10 cellular contexts compared by ENCODE assay signal in the genomic region with DNA sequence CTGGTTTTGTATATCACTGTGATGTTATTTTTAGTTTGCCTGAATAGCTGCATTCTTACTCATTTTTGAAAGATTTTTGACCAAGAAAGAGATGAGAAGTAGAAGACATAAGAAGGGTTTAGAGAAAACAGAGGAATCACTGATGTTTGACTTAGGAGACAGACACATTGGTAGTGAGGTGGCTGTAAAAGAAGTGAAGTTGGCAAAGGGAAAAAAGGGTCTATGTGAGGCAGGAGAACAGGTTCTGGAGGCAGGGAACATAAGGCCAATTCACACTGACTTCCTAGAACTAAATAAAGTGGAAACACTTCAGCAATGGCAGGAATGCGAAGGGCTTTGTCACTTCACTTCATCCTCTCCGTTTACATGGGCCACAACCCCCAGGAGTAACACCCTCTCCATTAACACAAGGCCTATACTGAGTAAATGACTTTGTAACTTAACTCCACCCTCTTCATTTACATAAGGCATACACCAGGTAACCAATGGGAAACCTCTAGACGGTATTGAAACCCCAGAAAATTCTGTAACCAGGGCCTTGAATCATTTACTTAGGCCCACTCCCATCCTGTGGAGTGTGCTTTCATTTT. TPM values are rescaled to one million over a fixed set of nuclear protein-coding genes. Genes with fewer than 3 reads are reported as not detected.
DNase-seq lines count a peak whose midpoint lies in the region; ATAC-seq, FAIRE-seq and TF ChIP-seq lines count a peak whose summit lies in the region.
"Had no signal": no experiment of that assay in that cellular context is flagged by ENCODE, and none has a peak within 500 bp of the region (broad histone marks: within the 10 kb centered on the region; RNA-seq: fewer than 3 reads in every experiment).

No MANE protein-coding gene starts in this region.

- H4K20me1 ChIP-seq in GM12878 (ENCODE audit: control insufficient read depth, insufficient read depth) = no peaks in the 10 kb centered on the region

- no peak overlapping the region for H3K4me3 ChIP-seq in cardiac muscle cell
- peak overlapping the region; percentile 43; the same call in 1 of the 2 replicates for H3K4me3 ChIP-seq in GM12878

- peak in 1 of 2 donors; percentile 72 for DNase-seq in cardiac muscle cell (ENCODE audit: low read depth in 1 of 2, low spot score in 1 of 2)
- no peak for DNase-seq in Right ventricle myocardium superior
- DNase-seq in GM12878 (ENCODE audit: low read depth, low spot score) = no peak
- no peak for DNase-seq in amygdala (lab: John Stamatoyannopoulos, UW)
- DNase-seq in epidermal melanocyte (ENCODE audit: insufficient read length, low spot score) = no peak
- no peak for DNase-seq in GM10266 (ENCODE audit: extremely low spot score)
- DNase-seq in activated CD8-positive, alpha-beta memory T cell treated with anti-CD3 and anti-CD28 coated beads, Interleukin-2, amount 50 U/mL, for 48 hours = no peak

- no peak for TF ChIP-seq RAD21 in GM12878 (IDR thresholded peaks at IDR 0.05; ENCODE audit: insufficient read depth, low read depth, low read length)

- H3K36me3 ChIP-seq in cardiac muscle cell = no peaks in the 10 kb centered on the region
- H3K36me3 ChIP-seq in GM12878 (ENCODE audit: control insufficient read depth in 2 of 2, insufficient read depth in 2 of 2, low read length in 1 of 2) = peaks cover 6 to 33% of the 10 kb centered on the region in 2 experiments; a peak in 3 of 4 replicates

- SMC1A ChIA-PET in GM12878 (lab: Charles Lee; ENCODE audit: uncharacterized antibody, unreplicated experiment) = interaction anchor here (0.6 to 16.9 kb wide), 8 partner anchors 16 to 512 kb away, joined by 3 to 288 read pairs (median 10); partner anchors contain the start of gene CTSC

- peak overlapping the region; percentile 64 for H3K4me2 ChIP-seq in GM12878 (ENCODE audit: control insufficient read depth, insufficient read depth)

- in situ Hi-C loops in GM12878 (cut with MboI) = no loop called here

- intact Hi-C loops in Right ventricle myocardium superior (cut with DNase I) = no loop called here
- intact Hi-C loops in GM12878 (cut with micrococcal nuclease; ENCODE audit: unreplicated experiment) = loop anchor here (1.0 to 10.0 kb wide), 5 partner anchors 36 to 514 kb away; partner anchors contain the start of genes CTSC and RAB38

- WGBS in GM12878 (ENCODE audit: insufficient coverage, insufficient replicate concordance, low lambda C conversion rate, missing lambda C conversion rate) = 50% methylated on average over 3 of the region's 3 CpGs

- BruUV-seq in GM12878 (replicated peaks; lab: Mats Ljungman, UMichigan) = TSS peak; percentile 15

- CTCF ChIA-PET in GM12878 (lab: Yijun Ruan, JAX) = interaction anchor here (0.7 to 2.5 kb wide), 9 partner anchors 8 to 55 kb away, joined by 3 to 13 read pairs (median 3); partner anchors contain the start of gene CTSC

- H3K9ac ChIP-seq in GM12878 (ENCODE audit: control insufficient read depth, insufficient read depth, low read length) = peak overlapping the region; percentile 49

- peaks cover 24% of the 10 kb centered on the region for H3K79me2 ChIP-seq in GM12878 (ENCODE audit: control insufficient read depth, insufficient read depth, low read length)

- no peak for TF ChIP-seq EP300 in GM12878 (IDR thresholded peaks at IDR 0.05; ENCODE audit: borderline replicate concordance in 1 of 2, control insufficient read depth in 1 of 2, low read depth in 2 of 2, low read length in 2 of 2)

- FAIRE-seq in GM12878 (lab: Jason Lieb, UNC) = no peak

- ATAC-seq in Right ventricle myocardium superior (ENCODE audit: poor library complexity) (no peak), HG03025 (IDR thresholded peaks at IDR 0.05; ENCODE audit: low FRiP score, unreplicated experiment) (peak; percentile 68), GM12878 (peak; percentile 80)

- H2AFZ ChIP-seq in GM12878 (ENCODE audit: control insufficient read depth, low read depth, low read length) = peak overlapping the region; percentile 18

- POLR2A ChIA-PET in GM12878 (lab: Charles Lee) = interaction anchor here (0.8 to 3.0 kb wide), 9 partner anchors 19 to 59 kb away, joined by 3 to 28 read pairs (median 5); partner anchors contain the start of gene CTSC

- H3K27ac ChIP-seq in cardiac muscle cell (peak overlapping the region; percentile 89), GM12878 (ENCODE audit: control insufficient read depth, insufficient read depth) (peak overlapping the region; percentile 83)
- H3K27ac ChIP-seq: epithelial cell of prostate, VCaP had no signal

- TF ChIP-seq POLR2A in GM12878 (IDR thresholded peaks at IDR 0.05; ENCODE audit: low read depth, low read length) = peak; percentile 41; the same call in 1 of the 2 replicates

- H3K27me3 ChIP-seq in cardiac muscle cell (no peaks in the 10 kb centered on the region), GM12878 (replicated peaks in 1 of 2; ENCODE audit: control insufficient read depth in 2 of 2, insufficient read depth in 2 of 2, low read length in 1 of 2) (no peaks in the 10 kb centered on the region)

- TF ChIP-seq CTCF in cardiac muscle cell (IDR thresholded peaks at IDR 0.05; ENCODE audit: low read depth, low read length) (no peak), GM12878 (IDR thresholded peaks at IDR 0.05 in 2 of 3, conservative IDR thresholded peaks at IDR 0.05 in 1 of 3; ENCODE audit: control insufficient read depth in 2 of 3, extremely low read depth in 1 of 3, insufficient read depth in 1 of 3, low read depth in 3 of 3, low read length in 3 of 3) (no peak), GM10266 (IDR thresholded peaks at IDR 0.05; ENCODE audit: control insufficient read depth, insufficient read depth, low read depth, missing control alignments) (no peak)

- H3K4me1 ChIP-seq in cardiac muscle cell (ENCODE audit: low read depth) (peaks cover 53% of the 10 kb centered on the region), GM12878 (ENCODE audit: control insufficient read depth, insufficient read depth, low read length) (peaks cover 48% of the 10 kb centered on the region)

- RAD21 ChIA-PET in GM12878 (lab: Charles Lee; ENCODE audit: unreplicated experiment) = interaction anchor here (1.0 to 11.4 kb wide), 6 partner anchors 26 to 134 kb away, joined by 5 to 143 read pairs (median 14); partner anchors contain the start of gene CTSC

- H3K9me3 ChIP-seq in cardiac muscle cell (ENCODE audit: low read depth) (no peaks in the 10 kb centered on the region), GM12878 (replicated peaks; ENCODE audit: control insufficient read depth, insufficient read depth, low read length) (peaks cover 2% of the 10 kb centered on the region)

TF ChIP-seq in GM12878, 131 proteins besides CTCF, POLR2A, EP300 and RAD21 (continues in another document):
- TF ChIP-seq, protein P1, sequence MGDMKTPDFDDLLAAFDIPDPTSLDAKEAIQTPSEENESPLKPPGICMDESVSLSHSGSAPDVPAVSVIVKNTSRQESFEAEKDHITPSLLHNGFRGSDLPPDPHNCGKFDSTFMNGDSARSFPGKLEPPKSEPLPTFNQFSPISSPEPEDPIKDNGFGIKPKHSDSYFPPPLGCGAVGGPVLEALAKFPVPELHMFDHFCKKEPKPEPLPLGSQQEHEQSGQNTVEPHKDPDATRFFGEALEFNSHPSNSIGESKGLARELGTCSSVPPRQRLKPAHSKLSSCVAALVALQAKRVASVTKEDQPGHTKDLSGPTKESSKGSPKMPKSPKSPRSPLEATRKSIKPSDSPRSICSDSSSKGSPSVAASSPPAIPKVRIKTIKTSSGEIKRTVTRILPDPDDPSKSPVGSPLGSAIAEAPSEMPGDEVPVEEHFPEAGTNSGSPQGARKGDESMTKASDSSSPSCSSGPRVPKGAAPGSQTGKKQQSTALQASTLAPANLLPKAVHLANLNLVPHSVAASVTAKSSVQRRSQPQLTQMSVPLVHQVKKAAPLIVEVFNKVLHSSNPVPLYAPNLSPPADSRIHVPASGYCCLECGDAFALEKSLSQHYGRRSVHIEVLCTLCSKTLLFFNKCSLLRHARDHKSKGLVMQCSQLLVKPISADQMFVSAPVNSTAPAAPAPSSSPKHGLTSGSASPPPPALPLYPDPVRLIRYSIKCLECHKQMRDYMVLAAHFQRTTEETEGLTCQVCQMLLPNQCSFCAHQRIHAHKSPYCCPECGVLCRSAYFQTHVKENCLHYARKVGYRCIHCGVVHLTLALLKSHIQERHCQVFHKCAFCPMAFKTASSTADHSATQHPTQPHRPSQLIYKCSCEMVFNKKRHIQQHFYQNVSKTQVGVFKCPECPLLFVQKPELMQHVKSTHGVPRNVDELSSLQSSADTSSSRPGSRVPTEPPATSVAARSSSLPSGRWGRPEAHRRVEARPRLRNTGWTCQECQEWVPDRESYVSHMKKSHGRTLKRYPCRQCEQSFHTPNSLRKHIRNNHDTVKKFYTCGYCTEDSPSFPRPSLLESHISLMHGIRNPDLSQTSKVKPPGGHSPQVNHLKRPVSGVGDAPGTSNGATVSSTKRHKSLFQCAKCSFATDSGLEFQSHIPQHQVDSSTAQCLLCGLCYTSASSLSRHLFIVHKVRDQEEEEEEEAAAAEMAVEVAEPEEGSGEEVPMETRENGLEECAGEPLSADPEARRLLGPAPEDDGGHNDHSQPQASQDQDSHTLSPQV (IDR thresholded peaks at IDR 0.05) = no peak
- TF ChIP-seq PML (IDR thresholded peaks at IDR 0.05; ENCODE audit: low read length) = peak; percentile 5; the same call in 1 of the 2 replicates

RNA-seq across cellular contexts. Expression of gene CTSC, which starts 36.6 kb away (rescaled TPM):
- 109 and 120 TPM in 2 replicates for total RNA-seq in cardiac muscle cell
- 119 and 145 TPM in 2 replicates for polyA plus RNA-seq in cardiac muscle cell
- 21.9 TPM for total RNA-seq in Right ventricle myocardium superior
- total RNA-seq in GM12878 (2013; cell fraction: nucleolus; rRNA removed) = 650 and 670 TPM in 2 replicates
- 333 and 334 TPM in 2 replicates for total RNA-seq in GM12878 (2014; rRNA removed)
- 342 and 372 TPM in 2 replicates for total RNA-seq in GM12878 (2014; rRNA removed; fragmentation: Illumina TruSeq; extraction: Trizol)
- 359 and 381 TPM in 2 replicates for total RNA-seq in GM12878 (2021)
- polyA plus RNA-seq in GM12878 (2011; ENCODE audit: low read depth) = 352 TPM
- polyA plus RNA-seq in GM12878 (2011; rRNA removed) = 478 and 566 TPM in 2 replicates
- 325 and 335 TPM in 2 replicates for polyA plus RNA-seq in GM12878 (2011; cell fraction: cytosol; rRNA removed)
- 201 and 223 TPM in 2 replicates for polyA plus RNA-seq in GM12878 (2011; cell fraction: nucleus; rRNA removed)
- polyA plus RNA-seq in GM12878 (2012) = 359 and 451 TPM in 2 replicates
- polyA plus RNA-seq in GM12878 (2014; fragmentation: Illumina TruSeq; extraction: Trizol) = 327 and 404 TPM in 2 replicates
- polyA plus RNA-seq in GM12878 (2014; fragmentation: Nextera tagmentation; extraction: Ambion mirVana) = 1,000 to 10,000 TPM in 1 of 2 experiments, 100 to 1,000 TPM in 1; 709 to 1,123 TPM
- 277 and 289 TPM in 2 replicates for polyA plus RNA-seq in GM12878 (2014; rRNA removed)
- polyA plus RNA-seq in GM12878 (2016; fragmentation: Nextera tagmentation; extraction: Ambion mirVana) = 100 to 1,000 TPM; 814 to 865 TPM
- polyA minus RNA-seq in GM12878 (2011; rRNA and poly(A)+ RNA removed) = 215 and 312 TPM in 2 replicates
- polyA minus RNA-seq in GM12878 (2011; cell fraction: cytosol; rRNA and poly(A)+ RNA removed) = 262 and 269 TPM in 2 replicates
- polyA minus RNA-seq in GM12878 (2011; cell fraction: nucleus; rRNA and poly(A)+ RNA removed) = 301 and 500 TPM in 2 replicates
